ENCODE assay signal across 1 cellular context in genomic region chr5:124752854-124753720, GRCh38.
TF ChIP-seq lines count a peak whose summit lies in the region.

No MANE protein-coding gene starts in this region.

TF ChIP-seq in H1, 55 proteins besides CTCF, POLR2A, EP300 and RAD21:
- TF ChIP-seq KDM5A (IDR thresholded peaks at IDR 0.05; ENCODE audit: low read length) (no peak), NANOG (IDR thresholded peaks at IDR 0.05; ENCODE audit: insufficient read depth, low read depth, low read length, poor library complexity, severe bottlenecking) (no peak), ZNF274 (IDR thresholded peaks at IDR 0.05; ENCODE audit: borderline replicate concordance, extremely low read depth, low read length) (no peak), POLR2AphosphoS5 (IDR thresholded peaks at IDR 0.05; ENCODE audit: low read depth, low read length) (no peak), PHF8 (conservative IDR thresholded peaks at IDR 0.05; ENCODE audit: low read depth, low read length) (no peak), SUZ12 (IDR thresholded peaks at IDR 0.05; ENCODE audit: low read length) (no peak), SRF (IDR thresholded peaks at IDR 0.05; ENCODE audit: low read depth, low read length) (no peak), CHD1 (IDR thresholded peaks at IDR 0.05; ENCODE audit: low read depth, low read length) (no peak)
